In the genomic region with DNA sequence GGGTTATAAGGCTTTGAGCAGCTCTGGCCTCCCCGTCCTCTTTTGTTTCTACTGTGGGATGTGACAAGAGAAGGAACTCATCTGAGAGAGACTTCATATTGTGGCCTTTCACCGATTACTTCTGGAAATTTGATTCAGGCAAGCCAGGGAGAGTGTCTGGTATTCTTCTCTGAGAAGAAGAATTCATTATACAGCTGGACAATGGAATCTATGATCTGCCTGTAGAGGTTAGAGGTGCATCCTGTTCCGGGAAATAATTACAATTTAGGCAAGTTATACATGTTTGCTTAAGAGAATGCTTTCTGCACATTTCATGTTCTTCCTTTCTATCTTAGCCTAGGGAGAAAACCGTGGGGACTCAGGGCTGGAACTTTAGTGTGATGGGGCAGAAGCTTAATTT, we compare ENCODE assay signal across 24 cellular contexts. TPM values are rescaled to one million over a fixed set of nuclear protein-coding genes. Genes with fewer than 3 reads are reported as not detected.
DNase-seq lines count a peak whose midpoint lies in the region; ATAC-seq and TF ChIP-seq lines count a peak whose summit lies in the region.
"Had no signal": no experiment of that assay in that cellular context is flagged by ENCODE, and none has a peak within 500 bp of the region (broad histone marks: within the 10 kb centered on the region; RNA-seq: fewer than 3 reads in every experiment).

No MANE protein-coding gene starts in this region.

- TF ChIP-seq CTCF in neural crest cell (conservative IDR thresholded peaks at IDR 0.05) = no peak
- TF ChIP-seq CTCF in upper lobe of left lung (IDR thresholded peaks at IDR 0.05) = no peak

- H3K27me3 ChIP-seq in upper lobe of left lung = no peaks in the 10 kb centered on the region
- H3K27me3 ChIP-seq: Peyer's patch had no signal

- no peaks in the 10 kb centered on the region for H3K4me1 Mint-ChIP-seq in activated CD4-positive, alpha-beta T cell treated with anti-CD3 and anti-CD28 coated beads, Interleukin-2, amount 10 ng/mL, durations not matched to agents 24 days and 14 days
- peaks cover 14% of the 10 kb centered on the region for H3K4me1 Mint-ChIP-seq in neural crest cell
- H3K4me1 Mint-ChIP-seq: B cell, CD14-positive monocyte had no signal

- H3K4me3 Mint-ChIP-seq in activated CD4-positive, alpha-beta T cell treated with anti-CD3 and anti-CD28 coated beads, Interleukin-2, amount 10 ng/mL, durations not matched to agents 24 days and 14 days = no peak overlapping the region
- no peak overlapping the region for H3K4me3 Mint-ChIP-seq in neural crest cell
- H3K4me3 Mint-ChIP-seq: B cell; CD8-positive, alpha-beta memory T cell had no signal

- peaks cover 0 to 3% (median 0%) of the 10 kb centered on the region in 4 donors for H3K4me1 ChIP-seq in upper lobe of left lung
- H3K4me1 ChIP-seq: Peyer's patch had no signal

- H3K27ac Mint-ChIP-seq in activated CD4-positive, alpha-beta T cell treated with anti-CD3 and anti-CD28 coated beads, Interleukin-2, amount 10 ng/mL, durations not matched to agents 24 days and 14 days = no peak overlapping the region
- peak overlapping the region; percentile 53 for H3K27ac Mint-ChIP-seq in neural crest cell (ENCODE audit: unreplicated experiment)
- H3K27ac Mint-ChIP-seq: B cell; CD14-positive monocyte; CD8-positive, alpha-beta memory T cell had no signal

- no peak for TF ChIP-seq EP300 in upper lobe of left lung (IDR thresholded peaks at IDR 0.05)

- H3K36me3 ChIP-seq in upper lobe of left lung = no peaks in the 10 kb centered on the region
- H3K36me3 ChIP-seq: Peyer's patch had no signal

- intact Hi-C loops in activated CD4-positive, alpha-beta T cell treated with anti-CD3 and anti-CD28 coated beads, Interleukin-2, amount 10 ng/mL, durations not matched to agents 24 days and 14 days (cut with micrococcal nuclease) = no loop called here

- H3K9me3 Mint-ChIP-seq in activated CD4-positive, alpha-beta T cell treated with anti-CD3 and anti-CD28 coated beads, Interleukin-2, amount 10 ng/mL, durations not matched to agents 24 days and 14 days = no peaks in the 10 kb centered on the region
- no peaks in the 10 kb centered on the region for H3K9me3 Mint-ChIP-seq in neural crest cell
- H3K9me3 Mint-ChIP-seq: CD14-positive monocyte; CD8-positive, alpha-beta memory T cell had no signal

- no peak for TF ChIP-seq POLR2A in upper lobe of left lung (IDR thresholded peaks at IDR 0.05)

- peak; percentile 41 for DNase-seq in activated CD4-positive, alpha-beta T cell treated with anti-CD3 and anti-CD28 coated beads, Interleukin-2, amount 10 ng/mL, durations not matched to agents 24 days and 14 days
- DNase-seq in activated CD4-positive, alpha-beta T cell treated with anti-CD3 and anti-CD28 coated beads, Interleukin-2, amount 50 U/mL, for 4 hours = no peak
- DNase-seq in left lobe of liver (ENCODE audit: low spot score) = no peak
- DNase-seq in neural crest cell (ENCODE audit: low read depth, low spot score) = no peak
- peak; percentile 1 for DNase-seq in pons (ENCODE audit: low spot score)
- no peak for DNase-seq in NOMO-1 treated with DMSO at 0.1 percent for 48 hours (lab: John Stamatoyannopoulos, UW; ENCODE audit: unreplicated experiment)
- no peak for DNase-seq in upper lobe of left lung
- DNase-seq in occipital lobe (lab: John Stamatoyannopoulos, UW) = no peak
- DNase-seq: CD8-positive, alpha-beta memory T cell; DMS79 treated with DMSO at 0.1 percent for 48 hours; GF-D8; HCEC 1CT; Kasumi-1; MV-4-11; NCI-H2029; NCI-H446; NCI-H524 treated with DMSO at 0.1 percent for 48 hours; NCI-H82; Peyer's patch; SIG-M5 had no signal

- no peak overlapping the region for H3K4me3 ChIP-seq in upper lobe of left lung
- H3K4me3 ChIP-seq: Peyer's patch, SK-N-MC had no signal

- WGBS in upper lobe of left lung, 2 donors = 55 to 69% methylated on average over 4 of the region's 4 CpGs

- H3K27me3 Mint-ChIP-seq in activated CD4-positive, alpha-beta T cell treated with anti-CD3 and anti-CD28 coated beads, Interleukin-2, amount 10 ng/mL, durations not matched to agents 24 days and 14 days = peaks cover 67% of the 10 kb centered on the region
- H3K27me3 Mint-ChIP-seq in neural crest cell (ENCODE audit: low read depth) = peaks cover 13% of the 10 kb centered on the region

- ATAC-seq in left lobe of liver = peak; percentile 37
- no peak for ATAC-seq in upper lobe of left lung (ENCODE audit: low FRiP score in 2 of 2)

- H3K27ac ChIP-seq in upper lobe of left lung = no peak overlapping the region
- H3K27ac ChIP-seq: 22Rv1, Peyer's patch, SK-N-MC had no signal

- H3K36me3 Mint-ChIP-seq in activated CD4-positive, alpha-beta T cell treated with anti-CD3 and anti-CD28 coated beads, Interleukin-2, amount 10 ng/mL, durations not matched to agents 24 days and 14 days (ENCODE audit: low read depth) = no peaks in the 10 kb centered on the region
- no peaks in the 10 kb centered on the region for H3K36me3 Mint-ChIP-seq in neural crest cell (ENCODE audit: low read depth)
- H3K36me3 Mint-ChIP-seq: CD14-positive monocyte; CD8-positive, alpha-beta memory T cell had no signal

- H3K9me3 ChIP-seq in upper lobe of left lung = no peaks in the 10 kb centered on the region
- H3K9me3 ChIP-seq: Peyer's patch had no signal

RNA-seq across cellular contexts. Expression of a gene that starts 12.8 kb away (rescaled TPM):
- 1,962 and 2,189 TPM in 2 replicates for total RNA-seq in activated CD4-positive, alpha-beta T cell treated with anti-CD3 and anti-CD28 coated beads, Interleukin-2, amount 10 ng/mL, durations not matched to agents 24 days and 14 days
- total RNA-seq in left lobe of liver = 1,159 TPM
- total RNA-seq in neural crest cell = 2,478 and 3,042 TPM in 2 replicates
- total RNA-seq in upper lobe of left lung = over 10,000 TPM in 1 of 6 donors, 1,000 to 10,000 TPM in 2, under 1 TPM in 3; under 0.01 to 14,413 (median 1,360) TPM
- total RNA-seq in occipital lobe = under 0.01 TPM

RNA-seq across cellular contexts. Expression of a gene that starts 38.7 kb away (rescaled TPM):
- total RNA-seq in activated CD4-positive, alpha-beta T cell treated with anti-CD3 and anti-CD28 coated beads, Interleukin-2, amount 10 ng/mL, durations not matched to agents 24 days and 14 days = 23.4 and 27.0 TPM in 2 replicates
- total RNA-seq in left lobe of liver (11.8 TPM), neural crest cell (52.6 and 54.1 TPM in 2 replicates), upper lobe of left lung (100 to 1,000 TPM in 2 of 6 donors, 10 to 100 TPM in 4; 21.0 to 184 (median 48.9) TPM), occipital lobe (19.5 TPM)

Comparison
In these comparisons a context has a peak if more than half of its experiments do, and no peak if none do; other contexts are left out.
1. DNase-seq: peak in activated CD4-positive, alpha-beta T cell treated with anti-CD3 and anti-CD28 coated beads, Interleukin-2, amount 10 ng/mL, durations not matched to agents 24 days and 14 days (single experiment) and pons (single experiment); none in activated CD4-positive, alpha-beta T cell treated with anti-CD3 and anti-CD28 coated beads, Interleukin-2, amount 50 U/mL, for 4 hours (0 of 2), left lobe of liver (single experiment), neural crest cell (single experiment), NOMO-1 treated with DMSO at 0.1 percent for 48 hours (single experiment), upper lobe of left lung (0 of 2) and occipital lobe (single experiment).